28 cellular contexts compared by ENCODE assay signal in the genomic region with DNA sequence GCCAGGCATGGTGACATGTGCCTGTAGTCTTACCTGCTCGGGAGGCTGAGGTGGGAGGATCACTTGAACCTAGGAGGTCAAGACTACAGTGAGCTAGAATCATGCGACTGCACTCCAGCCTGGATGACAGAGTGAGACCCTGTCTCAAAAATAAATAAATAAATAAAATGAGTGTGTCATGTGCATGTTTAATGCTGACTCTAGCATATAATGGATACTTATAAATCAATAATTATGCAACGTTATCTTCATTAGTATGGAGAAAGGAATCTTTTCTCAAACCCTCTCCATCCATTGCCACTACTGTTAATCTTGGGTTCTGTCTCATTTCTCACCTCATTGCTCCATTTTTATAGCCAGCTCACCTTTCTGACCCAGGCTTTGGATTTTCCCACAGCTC.
"Had no signal": no experiment of that assay in that cellular context is flagged by ENCODE, and none has a peak within 500 bp of the region (broad histone marks: within the 10 kb centered on the region; RNA-seq: fewer than 3 reads in every experiment).

No MANE protein-coding gene starts in this region.

- H3K27ac Mint-ChIP-seq: activated CD4-positive, alpha-beta memory T cell treated with anti-CD3 and anti-CD28 coated beads, Interleukin-2, amount 10 ng/mL, durations not matched to agents 7 days and 5 days; activated CD4-positive, alpha-beta T cell treated with anti-CD3 and anti-CD28 coated beads for 36 hours; activated CD4-positive, alpha-beta T cell treated with anti-CD3 and anti-CD28 coated beads, Interleukin-2, amount 10 ng/mL, durations not matched to agents 24 days and 14 days; activated naive CD4-positive, alpha-beta T cell treated with anti-CD3 and anti-CD28 coated beads, Interleukin-2, amount 10 ng/mL, durations not matched to agents 7 days and 5 days; activated naive CD4-positive, alpha-beta T cell treated with anti-CD3 and anti-CD28 coated beads, Interleukin-2, amount 50 U/mL, for 72 hours; activated naive CD8-positive, alpha-beta T cell treated with anti-CD3 and anti-CD28 coated beads, Interleukin-2, amount 10 ng/mL, durations not matched to agents 7 days and 5 days; activated T-cell treated with anti-CD3 and anti-CD28 coated beads, Interleukin-2, amount 50 U/mL, for 24 hours; activated T-cell treated with anti-CD3 and anti-CD28 coated beads, Interleukin-2, amount 50 U/mL, for 72 hours; brain had no signal

- H3K4me1 Mint-ChIP-seq: brain had no signal

- H3K4me1 ChIP-seq: ascending aorta, gastrocnemius medialis had no signal

- H3K36me3 ChIP-seq: ascending aorta, esophagus muscularis mucosa, gastrocnemius medialis had no signal

- H3K27me3 ChIP-seq: ascending aorta, esophagus muscularis mucosa, foreskin keratinocyte, gastrocnemius medialis had no signal

- H3K4me3 ChIP-seq: ascending aorta, esophagus muscularis mucosa, gastrocnemius medialis had no signal

- DNase-seq: activated CD4-positive, alpha-beta memory T cell treated with anti-CD3 and anti-CD28 coated beads, Interleukin-2, amount 10 ng/mL, durations not matched to agents 7 days and 5 days; activated CD4-positive, alpha-beta T cell treated with anti-CD3 and anti-CD28 coated beads for 36 hours; activated CD4-positive, alpha-beta T cell treated with anti-CD3 and anti-CD28 coated beads, Interleukin-2, amount 10 ng/mL, durations not matched to agents 24 days and 14 days; activated CD4-positive, alpha-beta T cell treated with anti-CD3 and anti-CD28 coated beads, Interleukin-2, amount 50 U/mL, for 4 hours; activated CD4-positive, CD25-positive, alpha-beta regulatory T cell; activated CD4-positive, CD25-positive, alpha-beta regulatory T cell treated with anti-CD3 and anti-CD28 coated beads, Interleukin-2, amount 50 U/mL, for 72 hours; activated CD8-positive, alpha-beta memory T cell treated with anti-CD3 and anti-CD28 coated beads, Interleukin-2, amount 50 U/mL, for 48 hours; activated gamma-delta T cell; activated naive CD4-positive, alpha-beta T cell; activated naive CD4-positive, alpha-beta T cell treated with anti-CD3 and anti-CD28 coated beads, Interleukin-2, amount 10 ng/mL, durations not matched to agents 7 days and 5 days; activated naive CD8-positive, alpha-beta T cell treated with anti-CD3 and anti-CD28 coated beads, Interleukin-2, amount 10 ng/mL, durations not matched to agents 7 days and 5 days; activated T-cell treated with anti-CD3 and anti-CD28 coated beads for 4 hours; activated T-cell treated with anti-CD3 and anti-CD28 coated beads, Interleukin-2, amount 50 U/mL, for 24 hours; activated T-cell treated with anti-CD3 and anti-CD28 coated beads, Interleukin-2, amount 50 U/mL, for 72 hours; cortex of kidney; dermis blood vessel endothelial cell; effector CD4-positive, alpha-beta T cell; effector memory CD8-positive, alpha-beta T cell; erythroblast; foreskin keratinocyte; gastrocnemius medialis; glutamatergic neuron; T-helper 2 cell had no signal

- H3K27ac ChIP-seq: ascending aorta, esophagus muscularis mucosa, foreskin keratinocyte, gastrocnemius medialis had no signal

- H3K27me3 Mint-ChIP-seq: activated naive CD4-positive, alpha-beta T cell treated with anti-CD3 and anti-CD28 coated beads, Interleukin-2, amount 10 ng/mL, durations not matched to agents 7 days and 5 days; activated naive CD8-positive, alpha-beta T cell treated with anti-CD3 and anti-CD28 coated beads, Interleukin-2, amount 10 ng/mL, durations not matched to agents 7 days and 5 days; activated T-cell treated with anti-CD3 and anti-CD28 coated beads, Interleukin-2, amount 50 U/mL, for 24 hours; brain; central memory CD8-positive, alpha-beta T cell; effector memory CD8-positive, alpha-beta T cell had no signal

- H3K4me3 Mint-ChIP-seq: activated CD4-positive, alpha-beta memory T cell treated with anti-CD3 and anti-CD28 coated beads, Interleukin-2, amount 10 ng/mL, durations not matched to agents 7 days and 5 days; activated CD4-positive, alpha-beta T cell treated with anti-CD3 and anti-CD28 coated beads for 36 hours; activated CD4-positive, alpha-beta T cell treated with anti-CD3 and anti-CD28 coated beads, Interleukin-2, amount 10 ng/mL, durations not matched to agents 24 days and 14 days; activated naive CD4-positive, alpha-beta T cell treated with anti-CD3 and anti-CD28 coated beads, Interleukin-2, amount 10 ng/mL, durations not matched to agents 7 days and 5 days; activated naive CD8-positive, alpha-beta T cell treated with anti-CD3 and anti-CD28 coated beads, Interleukin-2, amount 10 ng/mL, durations not matched to agents 7 days and 5 days; activated T-cell treated with anti-CD3 and anti-CD28 coated beads, Interleukin-2, amount 50 U/mL, for 24 hours; activated T-cell treated with anti-CD3 and anti-CD28 coated beads, Interleukin-2, amount 50 U/mL, for 72 hours; brain; central memory CD8-positive, alpha-beta T cell; effector memory CD8-positive, alpha-beta T cell had no signal

- H3K9me3 ChIP-seq: ascending aorta, esophagus muscularis mucosa, gastrocnemius medialis had no signal

- H3K36me3 Mint-ChIP-seq: brain had no signal

- H3K9me3 Mint-ChIP-seq: activated CD4-positive, alpha-beta T cell treated with anti-CD3 and anti-CD28 coated beads, Interleukin-2, amount 10 ng/mL, durations not matched to agents 24 days and 14 days; activated naive CD8-positive, alpha-beta T cell treated with anti-CD3 and anti-CD28 coated beads, Interleukin-2, amount 10 ng/mL, durations not matched to agents 7 days and 5 days; activated T-cell treated with anti-CD3 and anti-CD28 coated beads, Interleukin-2, amount 50 U/mL, for 72 hours; central memory CD8-positive, alpha-beta T cell had no signal

- ATAC-seq: activated CD4-positive, alpha-beta T cell treated with anti-CD3 and anti-CD28 coated beads for 36 hours; activated naive CD4-positive, alpha-beta T cell treated with anti-CD3 and anti-CD28 coated beads, Interleukin-2, amount 50 U/mL, for 72 hours; activated T-cell treated with anti-CD3 and anti-CD28 coated beads, Interleukin-2, amount 50 U/mL, for 72 hours; effector memory CD8-positive, alpha-beta T cell; foreskin keratinocyte; gastrocnemius medialis had no signal
